In genomic region chr12:25420116-25420515, GRCh38 we compare ENCODE assay signal across 7 cellular contexts.
"Had no signal": no experiment of that assay in that cellular context is flagged by ENCODE, and none has a peak within 500 bp of the region (broad histone marks: within the 10 kb centered on the region; RNA-seq: fewer than 3 reads in every experiment).

No MANE protein-coding gene starts in this region.

- H3K27ac Mint-ChIP-seq: GM23338, H9, IgD-negative memory B cell had no signal

- ATAC-seq: GM23338, HepG2 had no signal

- DNase-seq: H9, HCEC 1CT, KBM-7 had no signal

- H3K4me3 Mint-ChIP-seq: GM23338, H9, IgD-negative memory B cell had no signal

- H3K36me3 Mint-ChIP-seq: IgD-negative memory B cell had no signal

- H2AFZ ChIP-seq: GM23338 had no signal

- H3K4me3 ChIP-seq: GM23338 had no signal

- H3K27ac ChIP-seq: HL-60 had no signal

- H3K9me3 Mint-ChIP-seq: GM23338, H9 had no signal

- H3K4me1 Mint-ChIP-seq: GM23338, H9 had no signal

- H3K4me2 ChIP-seq: GM23338 had no signal
